In genomic region chr1:40161888-40162397, GRCh38 we compare ENCODE assay signal across 1 cellular context.
TF ChIP-seq lines count a peak whose summit lies in the region.

No MANE protein-coding gene starts in this region.

TF ChIP-seq in HepG2, 621 proteins besides CTCF, POLR2A, EP300 and RAD21 (continued from another document):
- TF ChIP-seq KAT7 (CRISPR knock-in tag; IDR thresholded peaks at IDR 0.05; ENCODE audit: borderline replicate concordance) (no peak), ZNF569 (CRISPR knock-in tag; IDR thresholded peaks at IDR 0.05; ENCODE audit: borderline replicate concordance) (0 out of 2 replicates have a peak, but pooled peaks have one; percentile 19), ARID5B (CRISPR knock-in tag; IDR thresholded peaks at IDR 0.05) (no peak), SAP130 (CRISPR knock-in tag; IDR thresholded peaks at IDR 0.05; ENCODE audit: low read depth) (no peak), TP53 (CRISPR knock-in tag; conservative IDR thresholded peaks at IDR 0.05) (no peak), ZNF234 (CRISPR knock-in tag; conservative IDR thresholded peaks at IDR 0.05) (0 out of 2 replicates have a peak, but pooled peaks have one; percentile 27)
